Comparison of ENCODE assay signal across 8 cellular contexts in the genomic region with DNA sequence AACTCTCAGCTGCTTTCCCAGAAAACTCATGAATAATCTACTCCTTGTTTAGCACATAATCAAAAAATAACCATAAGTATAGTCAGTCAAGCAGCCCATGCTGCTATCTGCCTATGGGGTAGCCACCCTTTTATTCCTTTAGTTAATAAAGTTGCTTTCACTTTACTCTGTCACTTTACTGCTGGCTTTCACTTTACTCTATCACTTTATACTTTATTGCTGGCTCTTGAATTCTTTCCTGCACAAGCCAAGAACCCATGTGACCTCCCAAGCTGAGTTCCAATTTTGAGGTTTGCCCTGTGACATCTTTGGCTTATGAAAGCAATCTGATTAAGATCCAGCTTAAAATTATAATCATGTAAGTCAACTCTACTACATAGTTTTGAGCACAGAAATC.
DNase-seq lines count a peak whose midpoint lies in the region; ATAC-seq and TF ChIP-seq lines count a peak whose summit lies in the region.

No MANE protein-coding gene starts in this region.

- H3K18ac ChIP-seq in neuronal stem cell (ENCODE audit: low read length), result no peak overlapping the region

- peak; percentile 35 to 59 for DNase-seq in cardiac fibroblast (ENCODE audit: low read depth in 2 of 2)
- DNase-seq in renal cortical epithelial cell (ENCODE audit: low read depth), result peak; percentile 53
- no peak for DNase-seq in CD1c-positive myeloid dendritic cell (ENCODE audit: extremely low spot score)
- no peak for DNase-seq in endothelial cell (ENCODE audit: low spot score)
- no peak for DNase-seq in neuronal stem cell (ENCODE audit: low spot score)
- DNase-seq in putamen (ENCODE audit: low spot score), result no peak

- no peak overlapping the region for H4K91ac ChIP-seq in neuronal stem cell (ENCODE audit: low read depth, low read length, poor library complexity)

- no peaks in the 10 kb centered on the region for H3K79me1 ChIP-seq in neuronal stem cell (ENCODE audit: low read depth, low read length)

- H3K23ac ChIP-seq in neuronal stem cell (ENCODE audit: low read depth, low read length, poor library complexity), result no peak overlapping the region

- no peak overlapping the region for H2BK15ac ChIP-seq in neuronal stem cell (ENCODE audit: low read length)

- no peaks in the 10 kb centered on the region for H3K27me3 ChIP-seq in neuronal stem cell (ENCODE audit: control insufficient read depth in 3 of 3, insufficient read depth in 3 of 3, low read depth in 1 of 3, low read length in 3 of 3)

- no peaks in the 10 kb centered on the region for H3K36me3 ChIP-seq in neuronal stem cell (replicated peaks in 1 of 2; ENCODE audit: control insufficient read depth in 2 of 2, insufficient read depth in 2 of 2, low read length in 2 of 2)

- H3K4ac ChIP-seq in neuronal stem cell (ENCODE audit: low read length), result no peak overlapping the region

- peaks cover 5% of the 10 kb centered on the region for H3K36me3 Mint-ChIP-seq in endothelial cell (ENCODE audit: low read depth, unreplicated experiment)

- H2AK5ac ChIP-seq in neuronal stem cell (ENCODE audit: low read depth, low read length), result no peak overlapping the region

- no peak overlapping the region for H3K27ac Mint-ChIP-seq in endothelial cell (ENCODE audit: unreplicated experiment)

- H2BK5ac ChIP-seq in neuronal stem cell (ENCODE audit: low read length), result no peak overlapping the region

- H4K8ac ChIP-seq in neuronal stem cell (ENCODE audit: low read depth, low read length), result no peak overlapping the region

- H2BK12ac ChIP-seq in neuronal stem cell (ENCODE audit: low read length), result no peak overlapping the region

- no peak overlapping the region for H3K4me3 Mint-ChIP-seq in endothelial cell (ENCODE audit: unreplicated experiment)

- H3K14ac ChIP-seq in neuronal stem cell (ENCODE audit: low read length), result no peak overlapping the region

- no peak overlapping the region for H2BK120ac ChIP-seq in neuronal stem cell (ENCODE audit: low read depth, low read length)

- H3K4me1 Mint-ChIP-seq in endothelial cell (ENCODE audit: unreplicated experiment), result no peaks in the 10 kb centered on the region

- H2AFZ ChIP-seq in neuronal stem cell (ENCODE audit: low read length), result no peak overlapping the region

- ATAC-seq in GM19035 (IDR thresholded peaks at IDR 0.05; ENCODE audit: unreplicated experiment) (peak; percentile 55), HG03439 (IDR thresholded peaks at IDR 0.05; ENCODE audit: unreplicated experiment) (peak; percentile 41)

- peaks cover 0 to 5% of the 10 kb centered on the region in 2 donors for H3K4me1 ChIP-seq in neuronal stem cell (ENCODE audit: control insufficient read depth in 2 of 2, insufficient read depth in 1 of 2, low read depth in 1 of 2, low read length in 2 of 2)

- TF ChIP-seq CTCF in cardiac fibroblast (IDR thresholded peaks at IDR 0.05; ENCODE audit: low read depth, low read length) (no peak), endothelial cell (IDR thresholded peaks at IDR 0.05; ENCODE audit: unreplicated experiment) (no peak)

- no peak overlapping the region for H3K9ac ChIP-seq in neuronal stem cell (ENCODE audit: low read depth, low read length, poor library complexity)

- no peaks in the 10 kb centered on the region for H3K9me3 ChIP-seq in neuronal stem cell (replicated peaks in 1 of 2; ENCODE audit: control insufficient read depth in 2 of 2, insufficient read depth in 1 of 2, low read depth in 1 of 2, low read length in 2 of 2)

- no peak overlapping the region for H3K4me2 ChIP-seq in neuronal stem cell (ENCODE audit: insufficient read depth, low read length, poor library complexity, severe bottlenecking)

- H3K4me3 ChIP-seq in cardiac fibroblast (replicated peaks in 1 of 2; ENCODE audit: low read depth in 2 of 2, low read length in 2 of 2), result no peak overlapping the region
- no peak overlapping the region for H3K4me3 ChIP-seq in neuronal stem cell (ENCODE audit: low read length in 2 of 2)

- no peak overlapping the region for H3K27ac ChIP-seq in neuronal stem cell (replicated peaks; ENCODE audit: low read length)

- H3K9me3 Mint-ChIP-seq in endothelial cell (ENCODE audit: unreplicated experiment), result peaks cover 5% of the 10 kb centered on the region

- H3K27me3 Mint-ChIP-seq in endothelial cell (ENCODE audit: unreplicated experiment), result no peaks in the 10 kb centered on the region

Comparison
In these comparisons a context has a peak if more than half of its experiments do, and no peak if none do; other contexts are left out.
1. DNase-seq: peak in cardiac fibroblast (2 of 2) and renal cortical epithelial cell (single experiment); none in CD1c-positive myeloid dendritic cell (single experiment), endothelial cell (single experiment), neuronal stem cell (single experiment) and putamen (single experiment).